9 cellular contexts compared by ENCODE assay signal in genomic region chrX:20320461-20321159, GRCh38. TPM values are rescaled to one million over a fixed set of nuclear protein-coding genes. Genes with fewer than 3 reads are reported as not detected.
A peak's percentile ranks its signal among the peaks of the same experiment; 100 is the strongest.
DNase-seq lines count a peak whose midpoint lies in the region; ATAC-seq, FAIRE-seq and TF ChIP-seq lines count a peak whose summit lies in the region.
"Had no signal": no experiment of that assay in that cellular context is flagged by ENCODE, and none has a peak within 500 bp of the region (broad histone marks: within the 10 kb centered on the region; RNA-seq: fewer than 3 reads in every experiment).

No MANE protein-coding gene starts in this region.

- H3K27me3 ChIP-seq in astrocyte (ENCODE audit: insufficient read depth, low read length), result no peaks in the 10 kb centered on the region

- TF ChIP-seq CTCF in astrocyte (IDR thresholded peaks at IDR 0.05; ENCODE audit: insufficient read depth, low read depth, low read length), result no peak
- no peak for TF ChIP-seq CTCF in endothelial cell (IDR thresholded peaks at IDR 0.05; ENCODE audit: unreplicated experiment)

- peak overlapping the region; percentile 43 for H3K27ac Mint-ChIP-seq in activated CD4-positive, alpha-beta T cell treated with anti-CD3 and anti-CD28 coated beads, Interleukin-2, amount 10 ng/mL, durations not matched to agents 7 days and 5 days
- H3K27ac Mint-ChIP-seq in astrocyte (ENCODE audit: unreplicated experiment) (no peak overlapping the region), endothelial cell (ENCODE audit: unreplicated experiment) (no peak overlapping the region)

- no peaks in the 10 kb centered on the region for H3K4me1 ChIP-seq in astrocyte (ENCODE audit: insufficient read depth, low read length)

- H3K4me3 ChIP-seq in astrocyte (ENCODE audit: insufficient read depth, low read depth, low read length), result no peak overlapping the region

- peaks cover 22% of the 10 kb centered on the region for H3K4me1 Mint-ChIP-seq in activated CD4-positive, alpha-beta T cell treated with anti-CD3 and anti-CD28 coated beads, Interleukin-2, amount 10 ng/mL, durations not matched to agents 7 days and 5 days
- H3K4me1 Mint-ChIP-seq in astrocyte (ENCODE audit: low read depth, unreplicated experiment), result peaks cover 4% of the 10 kb centered on the region
- H3K4me1 Mint-ChIP-seq in endothelial cell (ENCODE audit: unreplicated experiment), result peaks cover 7% of the 10 kb centered on the region

- no peaks in the 10 kb centered on the region for H4K20me1 ChIP-seq in astrocyte (ENCODE audit: insufficient read depth, low read length)

- no peak overlapping the region for H2AFZ ChIP-seq in astrocyte (ENCODE audit: low read depth, low read length)

- no peak for FAIRE-seq in astrocyte (lab: Jason Lieb, UNC)
- FAIRE-seq: TTC549 had no signal

- H3K36me3 ChIP-seq in astrocyte (ENCODE audit: insufficient read depth, low read length), result no peaks in the 10 kb centered on the region

- CTCF ChIA-PET in activated CD4-positive, alpha-beta T cell treated with anti-CD3 and anti-CD28 coated beads, Interleukin-2, amount 10 ng/mL, durations not matched to agents 7 days and 5 days (lab: Charles Lee), result no interaction called here

- peak overlapping the region; percentile 19 for H3K4me2 ChIP-seq in astrocyte (ENCODE audit: low read length)

- H3K79me2 ChIP-seq in astrocyte (ENCODE audit: insufficient read depth, low read length), result no peaks in the 10 kb centered on the region

- H3K9me3 Mint-ChIP-seq in activated CD4-positive, alpha-beta T cell treated with anti-CD3 and anti-CD28 coated beads, Interleukin-2, amount 10 ng/mL, durations not matched to agents 7 days and 5 days, result no peaks in the 10 kb centered on the region
- H3K9me3 Mint-ChIP-seq in astrocyte (ENCODE audit: unreplicated experiment), result peaks cover 2% of the 10 kb centered on the region
- H3K9me3 Mint-ChIP-seq in endothelial cell (ENCODE audit: unreplicated experiment), result no peaks in the 10 kb centered on the region

- H3K9me3 ChIP-seq in astrocyte (ENCODE audit: insufficient read depth, low read depth, low read length), result no peaks in the 10 kb centered on the region

- no peak overlapping the region for H3K27ac ChIP-seq in astrocyte (ENCODE audit: low read depth, low read length)

- H3K4me3 Mint-ChIP-seq in activated CD4-positive, alpha-beta T cell treated with anti-CD3 and anti-CD28 coated beads, Interleukin-2, amount 10 ng/mL, durations not matched to agents 7 days and 5 days, result peak overlapping the region; percentile 37
- H3K4me3 Mint-ChIP-seq in astrocyte (ENCODE audit: unreplicated experiment) (no peak overlapping the region), endothelial cell (ENCODE audit: unreplicated experiment) (no peak overlapping the region)

- no peaks in the 10 kb centered on the region for H3K36me3 Mint-ChIP-seq in activated CD4-positive, alpha-beta T cell treated with anti-CD3 and anti-CD28 coated beads, Interleukin-2, amount 10 ng/mL, durations not matched to agents 7 days and 5 days (ENCODE audit: low read depth)
- H3K36me3 Mint-ChIP-seq in astrocyte (ENCODE audit: low read depth, unreplicated experiment) (no peaks in the 10 kb centered on the region), endothelial cell (ENCODE audit: low read depth, unreplicated experiment) (no peaks in the 10 kb centered on the region)

- ATAC-seq in GM21786 (IDR thresholded peaks at IDR 0.05; ENCODE audit: unreplicated experiment), result peak; percentile 99

- DNase-seq in activated CD4-positive, alpha-beta T cell treated with anti-CD3 and anti-CD28 coated beads, Interleukin-2, amount 10 ng/mL, durations not matched to agents 7 days and 5 days, result peak; percentile 26
- no peak for DNase-seq in activated CD4-positive, alpha-beta T cell treated with anti-CD3 and anti-CD28 coated beads, Interleukin-2, amount 50 U/mL, for 4 hours
- DNase-seq in Kasumi-1 (lab: John Stamatoyannopoulos, UW) (peak; percentile 36 to 69), astrocyte (ENCODE audit: low read depth) (no peak), endothelial cell (ENCODE audit: low spot score) (no peak), SHP77 treated with DMSO at 0.1 percent for 48 hours (lab: John Stamatoyannopoulos, UW) (no peak), NCI-H2227 treated with DMSO at 0.1 percent for 48 hours (lab: John Stamatoyannopoulos, UW) (no peak)

- H3K9ac ChIP-seq in astrocyte (ENCODE audit: low read length), result no peak overlapping the region

- no peaks in the 10 kb centered on the region for H3K27me3 Mint-ChIP-seq in activated CD4-positive, alpha-beta T cell treated with anti-CD3 and anti-CD28 coated beads, Interleukin-2, amount 10 ng/mL, durations not matched to agents 7 days and 5 days
- H3K27me3 Mint-ChIP-seq in astrocyte (ENCODE audit: low read depth, unreplicated experiment) (peaks cover 10% of the 10 kb centered on the region), endothelial cell (ENCODE audit: unreplicated experiment) (peaks cover 6% of the 10 kb centered on the region)

- POLR2A ChIA-PET in activated CD4-positive, alpha-beta T cell treated with anti-CD3 and anti-CD28 coated beads, Interleukin-2, amount 10 ng/mL, durations not matched to agents 7 days and 5 days (lab: Charles Lee), result no interaction called here

RNA-seq across cellular contexts. Expression of gene RPS6KA3, which starts 53.9 kb away (rescaled TPM):
- 10 to 100 TPM; 70.9 to 76.2 TPM for total RNA-seq in activated CD4-positive, alpha-beta T cell treated with anti-CD3 and anti-CD28 coated beads, Interleukin-2, amount 10 ng/mL, durations not matched to agents 7 days and 5 days
- 34.3 and 42.9 TPM in 2 replicates for total RNA-seq in astrocyte
- total RNA-seq in endothelial cell (ENCODE audit: unreplicated experiment), result 50.9 TPM

Comparison
In these comparisons a context has a peak if more than half of its experiments do, and no peak if none do; other contexts are left out.
1. DNase-seq: peak in activated CD4-positive, alpha-beta T cell treated with anti-CD3 and anti-CD28 coated beads, Interleukin-2, amount 10 ng/mL, durations not matched to agents 7 days and 5 days (single experiment) and Kasumi-1 (2 of 2); none in activated CD4-positive, alpha-beta T cell treated with anti-CD3 and anti-CD28 coated beads, Interleukin-2, amount 50 U/mL, for 4 hours (0 of 2), astrocyte (single experiment), endothelial cell (single experiment), SHP77 treated with DMSO at 0.1 percent for 48 hours (single experiment) and NCI-H2227 treated with DMSO at 0.1 percent for 48 hours (single experiment).